9 cellular contexts compared by ENCODE assay signal in the genomic region with DNA sequence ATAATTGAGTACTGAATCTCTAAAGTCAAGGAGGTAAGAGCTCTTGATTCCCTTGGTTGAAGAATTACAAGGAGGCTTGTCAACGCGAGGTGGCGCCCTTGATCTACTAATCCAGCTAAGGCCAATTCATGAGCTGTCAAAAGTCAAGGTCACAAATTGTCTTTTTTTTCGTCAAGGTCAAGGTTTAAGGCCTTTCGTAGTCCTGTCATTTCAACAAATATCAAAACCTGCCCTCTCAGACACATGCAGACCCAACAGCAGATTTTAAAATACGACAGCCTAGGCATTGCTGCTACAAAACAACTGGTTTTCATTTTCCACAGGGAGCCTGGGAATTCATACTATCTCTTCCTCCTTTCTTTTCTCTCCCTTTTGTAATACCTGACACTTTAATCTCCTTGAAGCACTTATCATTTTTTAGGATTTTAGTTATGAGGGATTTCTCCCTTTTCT. TPM values are rescaled to one million over a fixed set of nuclear protein-coding genes. Genes with fewer than 3 reads are reported as not detected.
DNase-seq lines count a peak whose midpoint lies in the region; ATAC-seq and TF ChIP-seq lines count a peak whose summit lies in the region.
"Had no signal": no experiment of that assay in that cellular context is flagged by ENCODE, and none has a peak within 500 bp of the region (broad histone marks: within the 10 kb centered on the region; RNA-seq: fewer than 3 reads in every experiment).

No MANE protein-coding gene starts in this region.

- peak overlapping the region; percentile 9 for H3K27ac ChIP-seq in hepatocyte

- no peak overlapping the region for H2AFZ ChIP-seq in hepatocyte

- TF ChIP-seq CTCF in astrocyte of the cerebellum (IDR thresholded peaks at IDR 0.05; ENCODE audit: low read depth, low read length, missing control alignments), result peak; percentile 64
- peak; percentile 91 for TF ChIP-seq CTCF in hepatocyte (IDR thresholded peaks at IDR 0.05; ENCODE audit: poor library complexity)

- H3K36me3 ChIP-seq in hepatocyte (replicated peaks; ENCODE audit: insufficient read depth, low read depth), result no peaks in the 10 kb centered on the region

- peaks cover 87% of the 10 kb centered on the region for H3K79me2 ChIP-seq in hepatocyte

- no peaks in the 10 kb centered on the region for H3K9me3 ChIP-seq in hepatocyte (ENCODE audit: low read depth)

- H3K4me1 ChIP-seq in hepatocyte (ENCODE audit: insufficient read depth), result peaks cover 9% of the 10 kb centered on the region

- H3K4me3 ChIP-seq in astrocyte of the cerebellum (ENCODE audit: low read depth, low read length), result no peak overlapping the region
- H3K4me3 ChIP-seq in hepatocyte, result peak overlapping the region; percentile 25

- DNase-seq in GDM1 (lab: John Stamatoyannopoulos, UW) (peak; percentile 72), NCI-H146 (lab: John Stamatoyannopoulos, UW) (peak; percentile 64), T-helper 9 cell (peak; percentile 86), astrocyte of the cerebellum (ENCODE audit: low read depth) (peak; percentile 53), hepatocyte (ENCODE audit: low spot score) (peak; percentile 89), smooth muscle cell of the brain vasculature (ENCODE audit: low read depth, low spot score) (peak; percentile 51)

- 2% methylated on average over 6 of the region's 6 CpGs for WGBS in hepatocyte (ENCODE audit: low lambda C conversion rate, missing lambda C conversion rate)

- in situ Hi-C loops in astrocyte of the cerebellum (cut with HindIII; ENCODE audit: low sequenced_read_pairs), result no loop called here

- no peak for ATAC-seq in GM21447 (IDR thresholded peaks at IDR 0.05; ENCODE audit: unreplicated experiment)
- ATAC-seq in HG02981 (IDR thresholded peaks at IDR 0.05; ENCODE audit: unreplicated experiment), result no peak

- peak overlapping the region; percentile 96 for H3K4me2 ChIP-seq in hepatocyte

- H3K27me3 ChIP-seq in hepatocyte, result peaks cover 80% of the 10 kb centered on the region

- no peaks in the 10 kb centered on the region for H3K9me2 ChIP-seq in hepatocyte (replicated peaks; ENCODE audit: insufficient read depth)

- H4K20me1 ChIP-seq in hepatocyte (ENCODE audit: insufficient read depth, poor library complexity, severe bottlenecking), result peaks cover 36% of the 10 kb centered on the region

RNA-seq across cellular contexts. Expression of a gene that starts 3.6 kb away (rescaled TPM):
- total RNA-seq in hepatocyte, result 13.0 and 14.2 TPM in 2 replicates
- polyA plus RNA-seq in hepatocyte, result 6.1 and 6.2 TPM in 2 replicates
- polyA plus RNA-seq: esophagus had no signal

RNA-seq across cellular contexts. Expression of a gene that starts 11.3 kb away (rescaled TPM):
- 6.4 and 9.6 TPM in 2 replicates for total RNA-seq in hepatocyte
- 5.4 and 7.6 TPM in 2 replicates for polyA plus RNA-seq in hepatocyte
- polyA plus RNA-seq: esophagus had no signal

RNA-seq across cellular contexts. Expression of a gene that starts 22.2 kb away (rescaled TPM):
- 9.9 and 15.1 TPM in 2 replicates for total RNA-seq in hepatocyte
- polyA plus RNA-seq in hepatocyte, result 7.7 and 8.1 TPM in 2 replicates

RNA-seq across cellular contexts. Expression of a gene that starts 31.0 kb away (rescaled TPM):
- total RNA-seq in hepatocyte, result 3.6 and 5.9 TPM in 2 replicates
- polyA plus RNA-seq in hepatocyte, result 3.5 and 4.4 TPM in 2 replicates

RNA-seq across cellular contexts. Expression of a gene that starts 39.8 kb away (rescaled TPM):
- total RNA-seq in hepatocyte, result 0.32 and 0.83 TPM in 2 replicates
- polyA plus RNA-seq in hepatocyte, result 1.0 TPM in 1 of 2 replicates, not detected in the other
